ENCODE assay signal across 3 cellular contexts in the genomic region with DNA sequence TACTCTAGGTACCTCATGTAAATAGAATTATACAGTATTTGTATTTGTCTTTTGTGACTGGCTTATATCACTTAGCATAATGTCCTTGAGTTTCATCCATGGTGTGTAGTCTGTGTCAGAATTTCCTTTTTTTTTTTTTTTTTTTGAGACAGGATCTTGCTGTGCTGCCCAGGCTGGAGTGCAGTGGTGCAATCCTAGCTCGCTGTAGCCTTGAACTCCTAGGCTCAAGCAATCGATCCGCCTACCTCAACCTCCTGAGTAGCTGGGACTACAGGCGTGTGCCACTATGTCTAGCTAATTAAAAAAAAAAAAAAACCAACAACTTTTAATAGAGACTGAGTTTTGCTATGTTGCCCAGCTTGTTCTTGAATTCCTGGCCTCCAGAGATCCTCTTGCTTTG.
TF ChIP-seq lines count a peak whose summit lies in the region.

No MANE protein-coding gene starts in this region.

TF ChIP-seq in HepG2, 621 proteins besides CTCF, POLR2A, EP300 and RAD21:
- no peak for TF ChIP-seq JUN (CRISPR knock-in tag; IDR thresholded peaks at IDR 0.05)
- TF ChIP-seq ATF7-NPFF (CRISPR knock-in tag; IDR thresholded peaks at IDR 0.05; ENCODE audit: low read depth) = no peak
- TF ChIP-seq ZNF121 (CRISPR knock-in tag; IDR thresholded peaks at IDR 0.05) = peak; percentile 66

TF ChIP-seq in WTC11, 78 proteins besides CTCF, POLR2A, EP300 and RAD21:
- no peak for TF ChIP-seq ZNF396 (CRISPR knock-in tag; IDR thresholded peaks at IDR 0.05; ENCODE audit: borderline replicate concordance)
- TF ChIP-seq, protein P1, sequence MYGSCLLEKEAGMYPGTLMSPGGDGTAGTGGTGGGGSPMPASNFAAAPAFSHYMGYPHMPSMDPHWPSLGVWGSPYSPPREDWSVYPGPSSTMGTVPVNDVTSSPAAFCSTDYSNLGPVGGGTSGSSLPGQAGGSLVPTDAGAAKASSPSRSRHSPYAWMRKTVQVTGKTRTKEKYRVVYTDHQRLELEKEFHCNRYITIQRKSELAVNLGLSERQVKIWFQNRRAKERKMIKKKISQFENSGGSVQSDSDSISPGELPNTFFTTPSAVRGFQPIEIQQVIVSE (CRISPR knock-in tag; IDR thresholded peaks at IDR 0.05; ENCODE audit: borderline replicate concordance) = no peak
- TF ChIP-seq ZNF121 (CRISPR knock-in tag; IDR thresholded peaks at IDR 0.05) = peak; percentile 76; the same call in 1 of the 2 replicates

TF ChIP-seq in K562, 482 proteins besides CTCF, POLR2A, EP300 and RAD21:
- peak; percentile 88 for TF ChIP-seq ZNF121 (CRISPR knock-in tag; conservative IDR thresholded peaks at IDR 0.05)
- TF ChIP-seq, protein P2, sequence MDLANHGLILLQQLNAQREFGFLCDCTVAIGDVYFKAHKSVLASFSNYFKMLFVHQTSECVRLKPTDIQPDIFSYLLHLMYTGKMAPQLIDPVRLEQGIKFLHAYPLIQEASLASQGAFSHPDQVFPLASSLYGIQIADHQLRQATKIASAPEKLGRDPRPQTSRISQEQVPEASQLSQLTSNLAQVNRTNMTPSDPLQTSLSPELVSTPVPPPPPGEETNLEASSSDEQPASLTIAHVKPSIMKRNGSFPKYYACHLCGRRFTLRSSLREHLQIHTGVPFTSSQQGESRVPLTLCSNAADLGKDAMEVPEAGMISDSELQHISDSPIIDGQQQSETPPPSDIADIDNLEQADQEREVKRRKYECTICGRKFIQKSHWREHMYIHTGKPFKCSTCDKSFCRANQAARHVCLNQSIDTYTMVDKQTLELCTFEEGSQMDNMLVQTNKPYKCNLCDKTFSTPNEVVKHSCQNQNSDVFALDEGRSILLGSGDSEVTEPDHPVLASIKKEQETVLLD (IDR thresholded peaks at IDR 0.05) = no peak
TF ChIP-seq in K562: peak in this region for 1.
